In genomic region chr1:33609739-33610138, GRCh38 we compare ENCODE assay signal across 26 cellular contexts.
"Had no signal": no experiment of that assay in that cellular context is flagged by ENCODE, and none has a peak within 500 bp of the region (broad histone marks: within the 10 kb centered on the region; RNA-seq: fewer than 3 reads in every experiment).

No MANE protein-coding gene starts in this region.

- H3K36me3 ChIP-seq: neural progenitor cell, pancreas, prostate gland, right lobe of liver, sigmoid colon, stomach, thoracic aorta, thyroid gland, tibial nerve, upper lobe of left lung, vagina had no signal

- H3K9me3 ChIP-seq: pancreas, prostate gland, right lobe of liver, sigmoid colon, stomach, thoracic aorta, thyroid gland, tibial nerve, upper lobe of left lung, vagina had no signal

- DNase-seq: natural killer cell; occipital lobe; pancreas; retina; right cardiac atrium; right lobe of liver; sigmoid colon; small intestine; stimulated activated CD4-positive, alpha-beta T cell treated with anti-CD3 and anti-CD28 coated beads, Interleukin-15, amount 100 ng/mL, for 24 hours; stimulated activated CD4-positive, alpha-beta T cell treated with anti-CD3 and anti-CD28 coated beads, Interleukin-2, amount 100 ng/mL, for 24 hours; stimulated activated CD4-positive, alpha-beta T cell treated with anti-CD3 and anti-CD28 coated beads, Interleukin-2, amount 100 ng/mL, for 48 hours; stimulated activated CD4-positive, alpha-beta T cell treated with anti-CD3 and anti-CD28 coated beads, Interleukin-4, amount 100 ng/mL, for 24 hours; stimulated activated naive B cell treated with anti-CD40 and anti-IgM and Interleukin-4, amounts not matched to agents 10 μg/mL and 1 μg/mL and 100 μg/mL, for 72 hours; stimulated activated naive CD4-positive, alpha-beta T cell treated with Interleukin-2 at 50 U/mL for 16 hours; stomach; thyroid gland; trophoblast cell; upper lobe of left lung had no signal

- H3K4me3 ChIP-seq: neural progenitor cell, pancreas, prostate gland, right lobe of liver, sigmoid colon, stomach, thoracic aorta, thyroid gland, tibial nerve, upper lobe of left lung, vagina had no signal

- H3K27me3 ChIP-seq: neural progenitor cell, right lobe of liver, thyroid gland, tibial nerve, upper lobe of left lung, vagina had no signal

- H3K4me1 Mint-ChIP-seq: natural killer cell; nephron; neural progenitor cell; stimulated activated effector memory CD8-positive, alpha-beta T cell treated with anti-CD3 and anti-CD28 coated beads, Interleukin-12 subunit alpha, Interleukin-12 subunit beta, amount 100 ng/mL, for 72 hours; stimulated activated naive B cell treated with anti-CD40 and anti-IgM and Interleukin-4, amounts not matched to agents 10 μg/mL and 1 μg/mL and 100 μg/mL, for 72 hours had no signal

- H3K9me3 Mint-ChIP-seq: natural killer cell; nephron; neural progenitor cell; stimulated activated effector memory CD8-positive, alpha-beta T cell treated with anti-CD3 and anti-CD28 coated beads, Interleukin-12 subunit alpha, Interleukin-12 subunit beta, amount 100 ng/mL, for 72 hours; stimulated activated naive B cell treated with anti-CD40 and anti-IgM and Interleukin-4, amounts not matched to agents 10 μg/mL and 1 μg/mL and 100 μg/mL, for 72 hours; stimulated activated naive CD8-positive, alpha-beta T cell treated with anti-CD3 and anti-CD28 coated beads, Interleukin-15, Interleukin-2, amounts not matched to agents 100 ng/mL and 50 ng/mL, for 24 hours had no signal

- H3K27ac Mint-ChIP-seq: natural killer cell; neural progenitor cell; stimulated activated effector memory CD8-positive, alpha-beta T cell treated with anti-CD3 and anti-CD28 coated beads, Interleukin-12 subunit alpha, Interleukin-12 subunit beta, amount 100 ng/mL, for 72 hours; stimulated activated naive B cell treated with anti-CD40 and anti-IgM and Interleukin-4, amounts not matched to agents 10 μg/mL and 1 μg/mL and 100 μg/mL, for 72 hours; stimulated activated naive CD8-positive, alpha-beta T cell treated with anti-CD3 and anti-CD28 coated beads, Interleukin-15, Interleukin-2, amounts not matched to agents 100 ng/mL and 50 ng/mL, for 24 hours had no signal

- H3K4me3 Mint-ChIP-seq: natural killer cell; nephron; neural progenitor cell; stimulated activated effector memory CD8-positive, alpha-beta T cell treated with anti-CD3 and anti-CD28 coated beads, Interleukin-12 subunit alpha, Interleukin-12 subunit beta, amount 100 ng/mL, for 72 hours; stimulated activated naive B cell treated with anti-CD40 and anti-IgM and Interleukin-4, amounts not matched to agents 10 μg/mL and 1 μg/mL and 100 μg/mL, for 72 hours; stimulated activated naive CD8-positive, alpha-beta T cell treated with anti-CD3 and anti-CD28 coated beads, Interleukin-15, Interleukin-2, amounts not matched to agents 100 ng/mL and 50 ng/mL, for 24 hours had no signal

- H3K36me3 Mint-ChIP-seq: natural killer cell; neural progenitor cell; stimulated activated effector memory CD8-positive, alpha-beta T cell treated with anti-CD3 and anti-CD28 coated beads, Interleukin-12 subunit alpha, Interleukin-12 subunit beta, amount 100 ng/mL, for 72 hours; stimulated activated naive B cell treated with anti-CD40 and anti-IgM and Interleukin-4, amounts not matched to agents 10 μg/mL and 1 μg/mL and 100 μg/mL, for 72 hours had no signal

- H3K4me1 ChIP-seq: prostate gland, right lobe of liver, sigmoid colon, stomach, thyroid gland, upper lobe of left lung, vagina had no signal

- ATAC-seq: natural killer cell; pancreas; right cardiac atrium; right lobe of liver; stimulated activated naive B cell treated with anti-CD40 and anti-IgM and Interleukin-4, amounts not matched to agents 10 μg/mL and 1 μg/mL and 100 μg/mL, for 72 hours had no signal

- H3K27ac ChIP-seq: neural progenitor cell, pancreas, prostate gland, right lobe of liver, sigmoid colon, stomach, thoracic aorta, thyroid gland, tibial nerve, upper lobe of left lung, vagina had no signal
